In the genomic region with DNA sequence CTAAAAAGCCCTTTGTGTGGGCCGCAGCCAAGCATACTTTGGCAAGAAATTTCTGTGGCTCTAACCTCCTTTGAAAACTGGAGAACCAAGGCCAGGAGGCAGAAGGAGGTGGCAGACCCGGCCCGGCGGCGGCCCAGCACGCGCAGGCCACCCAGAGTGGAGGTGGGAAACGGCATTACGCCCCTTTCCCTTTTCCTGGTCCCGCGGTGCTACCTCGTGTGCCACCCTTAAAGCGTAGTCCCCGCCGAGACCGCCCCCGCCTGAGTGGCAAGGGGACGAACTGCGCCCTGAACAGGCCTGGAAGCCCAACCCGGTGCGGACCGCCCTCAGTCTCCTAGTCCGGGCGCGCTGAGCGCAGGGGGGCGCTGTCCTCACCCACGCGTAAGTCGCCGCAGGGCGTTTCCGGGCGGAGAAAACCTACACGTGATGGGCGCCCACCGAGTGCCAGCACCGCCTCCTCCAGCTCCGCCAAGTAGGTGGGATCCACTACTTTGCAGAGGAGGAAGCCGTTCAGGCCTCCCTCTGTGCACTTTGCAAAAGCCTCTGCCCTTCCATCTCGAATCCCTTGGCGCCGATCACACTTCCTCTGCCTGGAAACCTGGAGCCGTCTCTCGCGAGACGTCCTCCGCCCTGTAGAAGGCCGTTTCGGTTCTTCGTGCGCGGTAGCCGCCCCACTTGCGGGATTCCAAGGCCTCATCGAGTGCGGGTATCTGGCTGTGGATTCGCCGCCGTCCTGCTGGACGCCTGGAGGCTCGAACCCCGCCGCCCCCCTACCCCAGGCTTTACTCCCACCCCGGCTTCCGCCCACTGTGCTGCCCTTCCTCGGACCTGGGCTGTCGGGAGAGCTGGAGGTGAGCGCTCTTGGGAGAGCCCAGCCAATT, we compare ENCODE assay signal across 1 cellular context.
TF ChIP-seq lines count a peak whose summit lies in the region.

A gene with protein sequence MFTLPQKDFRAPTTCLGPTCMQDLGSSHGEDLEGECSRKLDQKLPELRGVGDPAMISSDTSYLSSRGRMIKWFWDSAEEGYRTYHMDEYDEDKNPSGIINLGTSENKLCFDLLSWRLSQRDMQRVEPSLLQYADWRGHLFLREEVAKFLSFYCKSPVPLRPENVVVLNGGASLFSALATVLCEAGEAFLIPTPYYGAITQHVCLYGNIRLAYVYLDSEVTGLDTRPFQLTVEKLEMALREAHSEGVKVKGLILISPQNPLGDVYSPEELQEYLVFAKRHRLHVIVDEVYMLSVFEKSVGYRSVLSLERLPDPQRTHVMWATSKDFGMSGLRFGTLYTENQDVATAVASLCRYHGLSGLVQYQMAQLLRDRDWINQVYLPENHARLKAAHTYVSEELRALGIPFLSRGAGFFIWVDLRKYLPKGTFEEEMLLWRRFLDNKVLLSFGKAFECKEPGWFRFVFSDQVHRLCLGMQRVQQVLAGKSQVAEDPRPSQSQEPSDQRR (plus strand): TSS at position 420 of the 881 bp plus-strand sequence. CDS start 1,358 bp downstream, outside the sequence.

TF ChIP-seq in HEK293, 187 proteins besides CTCF, POLR2A, EP300 and RAD21 (continues in another document):
- TF ChIP-seq PRDM2 (tag by site-specific recombination; IDR thresholded peaks at IDR 0.05; ENCODE audit: borderline replicate concordance) (no peak), YY2 (tag by site-specific recombination; IDR thresholded peaks at IDR 0.05) (no peak), SETDB1 (IDR thresholded peaks at IDR 0.05; ENCODE audit: insufficient read length, low read length) (no peak), ZNF155 (tag by site-specific recombination; IDR thresholded peaks at IDR 0.05) (no peak), PRDM1 (tag by site-specific recombination; IDR thresholded peaks at IDR 0.05) (no peak), TCF7L2 (IDR thresholded peaks at IDR 0.05; ENCODE audit: borderline replicate concordance, low read depth, low read length) (no peak), ZNF423 (tag by site-specific recombination; IDR thresholded peaks at IDR 0.05) (peak; percentile 67), ZNF560 (tag by site-specific recombination; IDR thresholded peaks at IDR 0.05; ENCODE audit: borderline replicate concordance) (no peak), BCL11B (tag by site-specific recombination; IDR thresholded peaks at IDR 0.05; ENCODE audit: low read depth) (no peak), ZBTB11 (tag by site-specific recombination; conservative IDR thresholded peaks at IDR 0.05; ENCODE audit: low read depth) (peak; percentile 47; the same call in 1 of the 2 replicates), OVOL3 (tag by site-specific recombination; IDR thresholded peaks at IDR 0.05) (no peak), ZSCAN5A (tag by site-specific recombination; IDR thresholded peaks at IDR 0.05) (no peak), ZNF785 (tag by site-specific recombination; IDR thresholded peaks at IDR 0.05) (no peak), SCRT2 (tag by site-specific recombination; IDR thresholded peaks at IDR 0.05) (no peak), ZEB2 (tag by site-specific recombination; IDR thresholded peaks at IDR 0.05) (0 out of 2 replicates have a peak, but pooled peaks have one; percentile 41), KLF17 (tag by site-specific recombination; IDR thresholded peaks at IDR 0.05) (0 out of 2 replicates have a peak, but pooled peaks have one; percentile 35), SCRT1 (tag by site-specific recombination; IDR thresholded peaks at IDR 0.05; ENCODE audit: borderline replicate concordance) (no peak), ZNF223 (tag by site-specific recombination; IDR thresholded peaks at IDR 0.05) (no peak), KLF1 (tag by site-specific recombination; IDR thresholded peaks at IDR 0.05) (peak; percentile 75), KLF8 (tag by site-specific recombination; IDR thresholded peaks at IDR 0.05) (peak; percentile 64), ZSCAN16 (tag by site-specific recombination; IDR thresholded peaks at IDR 0.05) (no peak), ZNF548 (tag by site-specific recombination; IDR thresholded peaks at IDR 0.05) (no peak), ZBTB44 (tag by site-specific recombination; IDR thresholded peaks at IDR 0.05) (no peak)
- TF ChIP-seq, protein P1, sequence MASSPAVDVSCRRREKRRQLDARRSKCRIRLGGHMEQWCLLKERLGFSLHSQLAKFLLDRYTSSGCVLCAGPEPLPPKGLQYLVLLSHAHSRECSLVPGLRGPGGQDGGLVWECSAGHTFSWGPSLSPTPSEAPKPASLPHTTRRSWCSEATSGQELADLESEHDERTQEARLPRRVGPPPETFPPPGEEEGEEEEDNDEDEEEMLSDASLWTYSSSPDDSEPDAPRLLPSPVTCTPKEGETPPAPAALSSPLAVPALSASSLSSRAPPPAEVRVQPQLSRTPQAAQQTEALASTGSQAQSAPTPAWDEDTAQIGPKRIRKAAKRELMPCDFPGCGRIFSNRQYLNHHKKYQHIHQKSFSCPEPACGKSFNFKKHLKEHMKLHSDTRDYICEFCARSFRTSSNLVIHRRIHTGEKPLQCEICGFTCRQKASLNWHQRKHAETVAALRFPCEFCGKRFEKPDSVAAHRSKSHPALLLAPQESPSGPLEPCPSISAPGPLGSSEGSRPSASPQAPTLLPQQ (tag by site-specific recombination; IDR thresholded peaks at IDR 0.05): 0 out of 2 replicates have a peak, but pooled peaks have one; percentile 48
- TF ChIP-seq, protein P2, sequence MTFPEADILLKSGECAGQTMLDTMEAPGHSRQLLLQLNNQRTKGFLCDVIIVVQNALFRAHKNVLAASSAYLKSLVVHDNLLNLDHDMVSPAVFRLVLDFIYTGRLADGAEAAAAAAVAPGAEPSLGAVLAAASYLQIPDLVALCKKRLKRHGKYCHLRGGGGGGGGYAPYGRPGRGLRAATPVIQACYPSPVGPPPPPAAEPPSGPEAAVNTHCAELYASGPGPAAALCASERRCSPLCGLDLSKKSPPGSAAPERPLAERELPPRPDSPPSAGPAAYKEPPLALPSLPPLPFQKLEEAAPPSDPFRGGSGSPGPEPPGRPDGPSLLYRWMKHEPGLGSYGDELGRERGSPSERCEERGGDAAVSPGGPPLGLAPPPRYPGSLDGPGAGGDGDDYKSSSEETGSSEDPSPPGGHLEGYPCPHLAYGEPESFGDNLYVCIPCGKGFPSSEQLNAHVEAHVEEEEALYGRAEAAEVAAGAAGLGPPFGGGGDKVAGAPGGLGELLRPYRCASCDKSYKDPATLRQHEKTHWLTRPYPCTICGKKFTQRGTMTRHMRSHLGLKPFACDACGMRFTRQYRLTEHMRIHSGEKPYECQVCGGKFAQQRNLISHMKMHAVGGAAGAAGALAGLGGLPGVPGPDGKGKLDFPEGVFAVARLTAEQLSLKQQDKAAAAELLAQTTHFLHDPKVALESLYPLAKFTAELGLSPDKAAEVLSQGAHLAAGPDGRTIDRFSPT (tag by site-specific recombination; IDR thresholded peaks at IDR 0.05): peak; percentile 87
- TF ChIP-seq, protein P3, sequence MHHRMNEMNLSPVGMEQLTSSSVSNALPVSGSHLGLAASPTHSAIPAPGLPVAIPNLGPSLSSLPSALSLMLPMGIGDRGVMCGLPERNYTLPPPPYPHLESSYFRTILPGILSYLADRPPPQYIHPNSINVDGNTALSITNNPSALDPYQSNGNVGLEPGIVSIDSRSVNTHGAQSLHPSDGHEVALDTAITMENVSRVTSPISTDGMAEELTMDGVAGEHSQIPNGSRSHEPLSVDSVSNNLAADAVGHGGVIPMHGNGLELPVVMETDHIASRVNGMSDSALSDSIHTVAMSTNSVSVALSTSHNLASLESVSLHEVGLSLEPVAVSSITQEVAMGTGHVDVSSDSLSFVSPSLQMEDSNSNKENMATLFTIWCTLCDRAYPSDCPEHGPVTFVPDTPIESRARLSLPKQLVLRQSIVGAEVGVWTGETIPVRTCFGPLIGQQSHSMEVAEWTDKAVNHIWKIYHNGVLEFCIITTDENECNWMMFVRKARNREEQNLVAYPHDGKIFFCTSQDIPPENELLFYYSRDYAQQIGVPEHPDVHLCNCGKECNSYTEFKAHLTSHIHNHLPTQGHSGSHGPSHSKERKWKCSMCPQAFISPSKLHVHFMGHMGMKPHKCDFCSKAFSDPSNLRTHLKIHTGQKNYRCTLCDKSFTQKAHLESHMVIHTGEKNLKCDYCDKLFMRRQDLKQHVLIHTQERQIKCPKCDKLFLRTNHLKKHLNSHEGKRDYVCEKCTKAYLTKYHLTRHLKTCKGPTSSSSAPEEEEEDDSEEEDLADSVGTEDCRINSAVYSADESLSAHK (tag by site-specific recombination; IDR thresholded peaks at IDR 0.05): no peak
